Comparison of ENCODE assay signal across 19 cellular contexts in genomic region chr9:124511426-124511840, GRCh38. TPM values are rescaled to one million over a fixed set of nuclear protein-coding genes. Genes with fewer than 3 reads are reported as not detected.
DNase-seq lines count a peak whose midpoint lies in the region; ATAC-seq and TF ChIP-seq lines count a peak whose summit lies in the region.
"Had no signal": no experiment of that assay in that cellular context is flagged by ENCODE, and none has a peak within 500 bp of the region (broad histone marks: within the 10 kb centered on the region; RNA-seq: fewer than 3 reads in every experiment).

No MANE protein-coding gene starts in this region.

- H3K27me3 ChIP-seq in H7 (ENCODE audit: control insufficient read depth, insufficient read depth, low read length), result peaks cover 1% of the 10 kb centered on the region; the same call in 1 of the 2 replicates
- H3K27me3 ChIP-seq: body of pancreas, thyroid gland had no signal

- no peaks in the 10 kb centered on the region for H3K36me3 ChIP-seq in H7 (replicated peaks; ENCODE audit: control insufficient read depth, insufficient read depth, low read length)
- H3K36me3 ChIP-seq: thyroid gland had no signal

- DNase-seq in 8988T, result peak; percentile 65
- DNase-seq in H7, result peak; percentile 81
- DNase-seq in iPS-NIHi7 (ENCODE audit: extremely low spot score), result peak; percentile 64
- DNase-seq in NCI-H1930 (lab: John Stamatoyannopoulos, UW), result no peak
- DNase-seq in Ammon's horn (ENCODE audit: low spot score), result no peak
- DNase-seq: activated CD4-positive, CD25-positive, alpha-beta regulatory T cell treated with anti-CD3 and anti-CD28 coated beads, Interleukin-2, amount 50 U/mL, for 72 hours; activated CD8-positive, alpha-beta memory T cell treated with anti-CD3 and anti-CD28 coated beads, Interleukin-2, amount 50 U/mL, for 4 hours; activated naive CD4-positive, alpha-beta T cell treated with anti-CD3 and anti-CD28 coated beads for 36 hours; body of pancreas; Calu3; NCI-H524 treated with DMSO at 0.1 percent for 48 hours; PC-9; thyroid gland had no signal

- peak; percentile 21; the same call in 2 of the 3 replicates for ATAC-seq in SK-N-SH treated with all-trans-retinoic acid at 6 μM for 48 hours
- ATAC-seq in GM21515 (IDR thresholded peaks at IDR 0.05; ENCODE audit: unreplicated experiment), result no peak
- ATAC-seq in GM18517 (IDR thresholded peaks at IDR 0.05; ENCODE audit: unreplicated experiment), result no peak
- ATAC-seq: body of pancreas had no signal

- no peak overlapping the region for H3K4me3 ChIP-seq in H7 (ENCODE audit: insufficient read depth, low read depth, low read length)
- H3K4me3 ChIP-seq: body of pancreas, PC-9, thyroid gland had no signal

TF ChIP-seq in SK-N-SH treated with all-trans-retinoic acid at 6 μM for 48 hours, 23 proteins besides CTCF, POLR2A, EP300 and RAD21:
- TF ChIP-seq CSRNP3 (CRISPR knock-in tag; IDR thresholded peaks at IDR 0.05), result no peak
- no peak for TF ChIP-seq ZNF8 (CRISPR knock-in tag; IDR thresholded peaks at IDR 0.05)
- no peak for TF ChIP-seq RARB (CRISPR knock-in tag; IDR thresholded peaks at IDR 0.05)
- TF ChIP-seq POU6F1 (CRISPR knock-in tag; IDR thresholded peaks at IDR 0.05; ENCODE audit: borderline replicate concordance, low read depth), result no peak
- TF ChIP-seq ZFP3 (CRISPR knock-in tag; IDR thresholded peaks at IDR 0.05), result peak; percentile 73; the same call in 1 of the 2 replicates
- no peak for TF ChIP-seq TCF4 (CRISPR knock-in tag; IDR thresholded peaks at IDR 0.05; ENCODE audit: borderline replicate concordance)
- TF ChIP-seq TOX (CRISPR knock-in tag; IDR thresholded peaks at IDR 0.05; ENCODE audit: borderline replicate concordance), result no peak

RNA-seq across cellular contexts. Expression of gene NR5A1, which starts 4.2 kb away (rescaled TPM):
- total RNA-seq in H7 (2014; rRNA removed; shearing (Covaris generic)), result 0.30 and 0.73 TPM in 2 replicates
- total RNA-seq: A673; activated naive CD4-positive, alpha-beta T cell treated with anti-CD3 and anti-CD28 coated beads for 36 hours; body of pancreas; Calu3; LHCN-M2; lung microvascular endothelial cell had no signal

Comparison
In these comparisons a context has a peak if more than half of its experiments do, and no peak if none do; other contexts are left out.
1. DNase-seq: peak in 8988T (single experiment), H7 (single experiment) and iPS-NIHi7 (single experiment); none in NCI-H1930 (0 of 2) and Ammon's horn (single experiment).